In the genomic region with DNA sequence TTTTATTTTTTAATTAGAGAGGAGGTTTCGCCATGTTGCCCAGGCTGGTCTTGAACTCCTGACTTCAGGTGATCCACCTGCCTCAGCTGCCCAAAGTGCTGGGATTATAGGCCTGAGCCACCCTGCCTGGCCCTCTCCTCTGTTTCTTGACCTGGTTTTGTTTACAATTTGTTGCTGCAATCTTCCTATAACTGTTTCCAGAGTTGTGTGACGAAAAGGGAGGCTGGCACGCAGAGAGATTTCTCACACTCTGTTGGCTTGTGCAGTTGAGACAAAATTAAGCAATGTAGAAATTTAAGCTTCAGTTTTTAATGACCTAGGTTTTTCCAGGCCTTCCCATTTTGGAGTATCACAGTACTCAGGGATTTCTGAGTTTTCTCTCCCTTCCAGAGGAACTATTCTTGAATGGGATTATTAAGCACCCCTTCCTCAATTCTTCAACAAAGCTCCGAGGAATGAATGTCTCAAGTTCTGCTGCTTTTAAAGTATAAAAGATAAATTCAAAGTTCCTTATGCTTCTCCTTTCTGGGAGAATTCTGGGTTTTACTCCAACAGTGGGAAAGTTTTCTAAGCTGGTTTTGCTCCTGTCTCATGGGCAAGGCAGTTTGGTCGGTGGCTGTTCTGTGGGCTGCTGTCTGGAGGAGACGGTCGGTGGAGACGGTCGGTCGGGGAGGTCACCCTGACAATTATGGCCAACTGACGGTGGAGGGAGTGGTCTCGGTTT, we compare ENCODE assay signal across 8 cellular contexts. TPM values are rescaled to one million over a fixed set of nuclear protein-coding genes. Genes with fewer than 3 reads are reported as not detected.
A peak's percentile ranks its signal among the peaks of the same experiment; 100 is the strongest.
DNase-seq lines count a peak whose midpoint lies in the region; ATAC-seq and TF ChIP-seq lines count a peak whose summit lies in the region.

No MANE protein-coding gene starts in this region.

- H3K9me3 ChIP-seq in ES-I3 (ENCODE audit: control insufficient read depth, insufficient read depth, low read length) = no peaks in the 10 kb centered on the region

- H3K4me3 ChIP-seq in KMS-11 (IDR thresholded peaks at IDR 0.05; ENCODE audit: insufficient read depth, low read depth, low read length) = no peak overlapping the region

- TF ChIP-seq CTCF in KMS-11 (conservative IDR thresholded peaks at IDR 0.05; ENCODE audit: low read depth, low read length) (no peak), mesothelial cell of epicardium (IDR thresholded peaks at IDR 0.05; ENCODE audit: unreplicated experiment) (no peak)

- ATAC-seq in HG02852 (IDR thresholded peaks at IDR 0.05; ENCODE audit: unreplicated experiment) = no peak

- no peaks in the 10 kb centered on the region for H3K36me3 Mint-ChIP-seq in mesothelial cell of epicardium

- no peaks in the 10 kb centered on the region for H3K27me3 ChIP-seq in KMS-11 (ENCODE audit: insufficient read depth, low read depth)

- POLR2A ChIA-PET in HEK293T (lab: Yijun Ruan, JAX) = interaction anchor here (1.0 to 2.7 kb wide), 6 partner anchors 8 to 37 kb away, joined by 3 to 22 read pairs (median 7); no protein-coding TSS in a partner anchor

- H2AFZ ChIP-seq in KMS-11 (ENCODE audit: low read depth) = peak overlapping the region; percentile 59; the same call in 1 of the 2 replicates

- no peaks in the 10 kb centered on the region for H3K27me3 Mint-ChIP-seq in mesothelial cell of epicardium (ENCODE audit: low read depth)

- peak overlapping the region; percentile 76 for H3K4me2 ChIP-seq in KMS-11

- CTCF ChIA-PET in HEK293T (lab: Yijun Ruan, JAX) = interaction anchor here (0.8 to 1.2 kb wide), 2 partner anchors 9 to 10 kb away, joined by 3 to 4 read pairs; no protein-coding TSS in a partner anchor

- H3K9ac ChIP-seq in ES-I3 (ENCODE audit: low read depth, low read length) (peak overlapping the region; percentile 53), KMS-11 (peak overlapping the region; percentile 80)

- peak overlapping the region; percentile 73 for H3K27ac ChIP-seq in KMS-11
- H3K27ac ChIP-seq in caudate nucleus (ENCODE audit: low read depth, low read length) = peak overlapping the region; percentile 98

- H3K4me3 Mint-ChIP-seq in mesothelial cell of epicardium = peak overlapping the region; percentile 75

- peak overlapping the region; percentile 100 for H3K27ac Mint-ChIP-seq in mesothelial cell of epicardium

- H3K79me2 ChIP-seq in KMS-11 (ENCODE audit: insufficient read depth, low read depth) = no peaks in the 10 kb centered on the region

- H3K36me3 ChIP-seq in ES-I3 (ENCODE audit: insufficient read depth, low read length) (no peaks in the 10 kb centered on the region), KMS-11 (ENCODE audit: insufficient read depth) (no peaks in the 10 kb centered on the region)

- H3K4me1 Mint-ChIP-seq in mesothelial cell of epicardium = peaks cover 58% of the 10 kb centered on the region

- H3K9me3 Mint-ChIP-seq in mesothelial cell of epicardium = no peaks in the 10 kb centered on the region

- peak in 1 of 61 donors; percentile 1 for DNase-seq in caudate nucleus (lab: John Stamatoyannopoulos, UW)
- DNase-seq in mesothelial cell of epicardium (ENCODE audit: low spot score in 2 of 2, unreplicated experiment in 2 of 2) = no peak
- no peak for DNase-seq in 8988T
- no peak for DNase-seq in HEK293T (ENCODE audit: extremely low spot score)
- DNase-seq in A172 (ENCODE audit: low spot score) = no peak

- H4K20me1 ChIP-seq in KMS-11 (ENCODE audit: insufficient read depth) = no peaks in the 10 kb centered on the region

- H3K4me1 ChIP-seq in ES-I3 (ENCODE audit: insufficient read depth, low read length) (peaks cover 12% of the 10 kb centered on the region), KMS-11 (ENCODE audit: low read depth, poor library complexity, severe bottlenecking) (peaks cover 34% of the 10 kb centered on the region)

TF ChIP-seq in HEK293T, 16 proteins besides CTCF, POLR2A, EP300 and RAD21:
- no peak for TF ChIP-seq TARDBP (IDR thresholded peaks at IDR 0.05)
- no peak for TF ChIP-seq CTBP1 (IDR thresholded peaks at IDR 0.05; ENCODE audit: borderline replicate concordance)
- no peak for TF ChIP-seq FOXA1 (IDR thresholded peaks at IDR 0.05)
- TF ChIP-seq NFRKB (IDR thresholded peaks at IDR 0.05) = no peak
- TF ChIP-seq HDGF (IDR thresholded peaks at IDR 0.05; ENCODE audit: borderline replicate concordance) = no peak
- TF ChIP-seq SP1 (IDR thresholded peaks at IDR 0.05) = no peak
- no peak for TF ChIP-seq SUZ12 (IDR thresholded peaks at IDR 0.05)
- TF ChIP-seq ELF4 (IDR thresholded peaks at IDR 0.05) = no peak
- TF ChIP-seq, protein P1, sequence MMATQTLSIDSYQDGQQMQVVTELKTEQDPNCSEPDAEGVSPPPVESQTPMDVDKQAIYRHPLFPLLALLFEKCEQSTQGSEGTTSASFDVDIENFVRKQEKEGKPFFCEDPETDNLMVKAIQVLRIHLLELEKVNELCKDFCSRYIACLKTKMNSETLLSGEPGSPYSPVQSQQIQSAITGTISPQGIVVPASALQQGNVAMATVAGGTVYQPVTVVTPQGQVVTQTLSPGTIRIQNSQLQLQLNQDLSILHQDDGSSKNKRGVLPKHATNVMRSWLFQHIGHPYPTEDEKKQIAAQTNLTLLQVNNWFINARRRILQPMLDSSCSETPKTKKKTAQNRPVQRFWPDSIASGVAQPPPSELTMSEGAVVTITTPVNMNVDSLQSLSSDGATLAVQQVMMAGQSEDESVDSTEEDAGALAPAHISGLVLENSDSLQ (IDR thresholded peaks at IDR 0.05) = no peak
- no peak for TF ChIP-seq FOXK2 (IDR thresholded peaks at IDR 0.05)
- TF ChIP-seq LEF1 (IDR thresholded peaks at IDR 0.05; ENCODE audit: borderline replicate concordance) = no peak
- no peak for TF ChIP-seq BHLHE40 (IDR thresholded peaks at IDR 0.05; ENCODE audit: borderline replicate concordance)

RNA-seq across cellular contexts. Expression of a gene that starts 20.4 kb away (rescaled TPM):
- total RNA-seq in mesothelial cell of epicardium = 789 to 796 TPM (median 796 TPM) in 3 replicates
- 0.89 and 2.2 TPM in 2 replicates for total RNA-seq in A172 (2014; rRNA removed; shearing (Covaris generic))

Comparison
In these comparisons a context has a peak if more than half of its experiments do, and no peak if none do; other contexts are left out.
1. RNA of a gene that starts 20.4 kb away (total RNA-seq): 789 to 796 TPM in mesothelial cell of epicardium; 0.89 to 2.2 TPM in A172; every median in the first group is over 100 times any median in the second.